Comparison of ENCODE assay signal across 12 cellular contexts in genomic region chr3:21290557-21290956, GRCh38.
DNase-seq lines count a peak whose midpoint lies in the region; ATAC-seq and TF ChIP-seq lines count a peak whose summit lies in the region.
"Had no signal": no experiment of that assay in that cellular context is flagged by ENCODE, and none has a peak within 500 bp of the region (broad histone marks: within the 10 kb centered on the region; RNA-seq: fewer than 3 reads in every experiment).

No MANE protein-coding gene starts in this region.

- CTCF ChIA-PET in AG04449 (lab: Yijun Ruan, JAX) = interaction anchor here (1.0 to 1.8 kb wide), 5 partner anchors 8 to 299 kb away, joined by 3 to 10 read pairs (median 4); no protein-coding TSS in a partner anchor

- TF ChIP-seq CTCF in AG04449 (IDR thresholded peaks at IDR 0.05; ENCODE audit: insufficient read depth, low read length, missing control alignments) (peak; percentile 30), hepatocyte (IDR thresholded peaks at IDR 0.05; ENCODE audit: poor library complexity) (peak; percentile 49)

- H3K27me3 ChIP-seq in hepatocyte = no peaks in the 10 kb centered on the region

- H3K79me2 ChIP-seq in hepatocyte = no peaks in the 10 kb centered on the region

- ATAC-seq in GM18868 (IDR thresholded peaks at IDR 0.05; ENCODE audit: unreplicated experiment) (peak; percentile 74), esophagus mucosa (no peak)

- no peaks in the 10 kb centered on the region for H3K9me3 ChIP-seq in hepatocyte (ENCODE audit: low read depth)

- DNase-seq in AG04449 (ENCODE audit: low read depth, low spot score) (no peak), SK-MEL-5 (ENCODE audit: low read depth, low spot score) (peak; percentile 29), hepatocyte (ENCODE audit: low spot score) (no peak), ecto neural progenitor cell (ENCODE audit: low spot score) (no peak), activated gamma-delta T cell treated with Interleukin-2 at 50 U/mL for 16 hours (no peak)
- no peak for DNase-seq in effector CD8-positive, alpha-beta T cell (lab: John Stamatoyannopoulos, UW)
- DNase-seq: activated T-cell treated with anti-CD3 and anti-CD28 coated beads, Interleukin-2, amount 50 U/mL, for 24 hours; NCI-H446; occipital lobe had no signal

- H3K27ac ChIP-seq in hepatocyte = no peak overlapping the region
- H3K27ac ChIP-seq: coronary artery had no signal

- in situ Hi-C loops in SK-MEL-5 (cut with HindIII; ENCODE audit: low pct_unique_long_range_greater_than_20kb, low sequenced_read_pairs) = no loop called here

- H4K20me1 ChIP-seq in hepatocyte (ENCODE audit: insufficient read depth, poor library complexity, severe bottlenecking) = no peaks in the 10 kb centered on the region

- no peaks in the 10 kb centered on the region for H3K9me2 ChIP-seq in hepatocyte (replicated peaks; ENCODE audit: insufficient read depth)

- POLR2A ChIA-PET in AG04449 (lab: Yijun Ruan, JAX) = no interaction called here

- no peaks in the 10 kb centered on the region for H3K4me1 ChIP-seq in hepatocyte (ENCODE audit: insufficient read depth)

- H3K4me3 ChIP-seq in AG04449 (ENCODE audit: low read depth, low read length) (no peak overlapping the region), hepatocyte (no peak overlapping the region)
- H3K4me3 ChIP-seq: coronary artery had no signal

- WGBS in hepatocyte (ENCODE audit: low lambda C conversion rate, missing lambda C conversion rate) = 79% methylated on average over 1 of the region's 1 CpG

- no peak overlapping the region for H3K4me2 ChIP-seq in hepatocyte

- no peaks in the 10 kb centered on the region for H3K36me3 ChIP-seq in hepatocyte (replicated peaks; ENCODE audit: insufficient read depth, low read depth)

- H2AFZ ChIP-seq in hepatocyte = no peak overlapping the region
